1 cellular context compared by ENCODE assay signal in the genomic region with DNA sequence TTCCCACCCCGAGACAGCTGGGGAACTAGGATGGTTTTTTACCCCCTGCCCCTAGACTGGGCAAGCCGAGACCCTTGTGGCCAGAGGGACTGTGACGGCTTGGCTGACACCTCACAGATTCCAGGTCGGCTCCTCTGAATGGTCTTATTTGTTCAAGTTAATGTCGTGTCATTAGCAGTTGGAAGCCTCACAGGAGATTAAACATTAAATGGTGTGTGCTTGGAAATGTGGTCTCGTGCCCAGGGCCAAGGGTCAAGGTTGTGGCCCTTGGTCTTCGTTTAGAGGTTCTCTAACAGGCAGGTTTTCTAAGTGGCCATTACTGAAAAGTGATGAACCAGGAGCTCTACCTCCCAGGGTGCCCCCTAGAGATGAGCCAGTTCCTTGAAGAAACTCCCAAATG.
TF ChIP-seq lines count a peak whose summit lies in the region.

No MANE protein-coding gene starts in this region.

TF ChIP-seq in HepG2, 621 proteins besides CTCF, POLR2A, EP300 and RAD21 (continued from another document):
- TF ChIP-seq, protein P1, sequence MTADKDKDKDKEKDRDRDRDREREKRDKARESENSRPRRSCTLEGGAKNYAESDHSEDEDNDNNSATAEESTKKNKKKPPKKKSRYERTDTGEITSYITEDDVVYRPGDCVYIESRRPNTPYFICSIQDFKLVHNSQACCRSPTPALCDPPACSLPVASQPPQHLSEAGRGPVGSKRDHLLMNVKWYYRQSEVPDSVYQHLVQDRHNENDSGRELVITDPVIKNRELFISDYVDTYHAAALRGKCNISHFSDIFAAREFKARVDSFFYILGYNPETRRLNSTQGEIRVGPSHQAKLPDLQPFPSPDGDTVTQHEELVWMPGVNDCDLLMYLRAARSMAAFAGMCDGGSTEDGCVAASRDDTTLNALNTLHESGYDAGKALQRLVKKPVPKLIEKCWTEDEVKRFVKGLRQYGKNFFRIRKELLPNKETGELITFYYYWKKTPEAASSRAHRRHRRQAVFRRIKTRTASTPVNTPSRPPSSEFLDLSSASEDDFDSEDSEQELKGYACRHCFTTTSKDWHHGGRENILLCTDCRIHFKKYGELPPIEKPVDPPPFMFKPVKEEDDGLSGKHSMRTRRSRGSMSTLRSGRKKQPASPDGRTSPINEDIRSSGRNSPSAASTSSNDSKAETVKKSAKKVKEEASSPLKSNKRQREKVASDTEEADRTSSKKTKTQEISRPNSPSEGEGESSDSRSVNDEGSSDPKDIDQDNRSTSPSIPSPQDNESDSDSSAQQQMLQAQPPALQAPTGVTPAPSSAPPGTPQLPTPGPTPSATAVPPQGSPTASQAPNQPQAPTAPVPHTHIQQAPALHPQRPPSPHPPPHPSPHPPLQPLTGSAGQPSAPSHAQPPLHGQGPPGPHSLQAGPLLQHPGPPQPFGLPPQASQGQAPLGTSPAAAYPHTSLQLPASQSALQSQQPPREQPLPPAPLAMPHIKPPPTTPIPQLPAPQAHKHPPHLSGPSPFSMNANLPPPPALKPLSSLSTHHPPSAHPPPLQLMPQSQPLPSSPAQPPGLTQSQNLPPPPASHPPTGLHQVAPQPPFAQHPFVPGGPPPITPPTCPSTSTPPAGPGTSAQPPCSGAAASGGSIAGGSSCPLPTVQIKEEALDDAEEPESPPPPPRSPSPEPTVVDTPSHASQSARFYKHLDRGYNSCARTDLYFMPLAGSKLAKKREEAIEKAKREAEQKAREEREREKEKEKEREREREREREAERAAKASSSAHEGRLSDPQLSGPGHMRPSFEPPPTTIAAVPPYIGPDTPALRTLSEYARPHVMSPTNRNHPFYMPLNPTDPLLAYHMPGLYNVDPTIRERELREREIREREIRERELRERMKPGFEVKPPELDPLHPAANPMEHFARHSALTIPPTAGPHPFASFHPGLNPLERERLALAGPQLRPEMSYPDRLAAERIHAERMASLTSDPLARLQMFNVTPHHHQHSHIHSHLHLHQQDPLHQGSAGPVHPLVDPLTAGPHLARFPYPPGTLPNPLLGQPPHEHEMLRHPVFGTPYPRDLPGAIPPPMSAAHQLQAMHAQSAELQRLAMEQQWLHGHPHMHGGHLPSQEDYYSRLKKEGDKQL (CRISPR knock-in tag; IDR thresholded peaks at IDR 0.05; ENCODE audit: low read depth) = no peak
- TF ChIP-seq NCOA2 (CRISPR knock-in tag; IDR thresholded peaks at IDR 0.05) (0 out of 2 replicates have a peak, but pooled peaks have one; percentile 17), HOXA7 (CRISPR knock-in tag; IDR thresholded peaks at IDR 0.05) (no peak), SMAD3 (CRISPR knock-in tag; IDR thresholded peaks at IDR 0.05) (no peak), NR2F1 (CRISPR knock-in tag; IDR thresholded peaks at IDR 0.05) (peak; percentile 31 to 70; a peak in 1 of 4 replicates), ZNF790 (CRISPR knock-in tag; IDR thresholded peaks at IDR 0.05; ENCODE audit: borderline replicate concordance) (no peak), ZNF234 (CRISPR knock-in tag; conservative IDR thresholded peaks at IDR 0.05) (no peak), FOXP4 (CRISPR knock-in tag; IDR thresholded peaks at IDR 0.05) (0 out of 2 replicates have a peak, but pooled peaks have one; percentile 17), SMAD1 (CRISPR knock-in tag; IDR thresholded peaks at IDR 0.05; ENCODE audit: borderline replicate concordance, low read depth) (no peak), ZNF878 (CRISPR knock-in tag; IDR thresholded peaks at IDR 0.05) (no peak), ZFP82 (CRISPR knock-in tag; IDR thresholded peaks at IDR 0.05; ENCODE audit: borderline replicate concordance) (no peak), REST (IDR thresholded peaks at IDR 0.05; ENCODE audit: borderline replicate concordance in 1 of 2, low read depth in 1 of 2, low read length in 2 of 2) (no peak), PBX3 (CRISPR knock-in tag; IDR thresholded peaks at IDR 0.05; ENCODE audit: borderline replicate concordance) (no peak), AHR (CRISPR knock-in tag; IDR thresholded peaks at IDR 0.05) (no peak), ZMYM2 (CRISPR knock-in tag; IDR thresholded peaks at IDR 0.05) (no peak), NCOA5 (CRISPR knock-in tag; IDR thresholded peaks at IDR 0.05) (no peak), ZNF230 (CRISPR knock-in tag; IDR thresholded peaks at IDR 0.05) (no peak), RBM39 (IDR thresholded peaks at IDR 0.05; ENCODE audit: low read depth, low read length, poor library complexity, severe bottlenecking) (no peak), SIN3B (IDR thresholded peaks at IDR 0.05; ENCODE audit: low read length) (no peak), ZNF850 (CRISPR knock-in tag; conservative IDR thresholded peaks at IDR 0.05) (no peak), ESRRA (CRISPR knock-in tag; IDR thresholded peaks at IDR 0.05; ENCODE audit: low read depth) (no peak), REPIN1 (CRISPR knock-in tag; IDR thresholded peaks at IDR 0.05; ENCODE audit: borderline replicate concordance, low read depth) (peak; percentile 32; the same call in 1 of the 2 replicates), BRD4 (CRISPR knock-in tag; IDR thresholded peaks at IDR 0.05) (no peak), CEBPB (IDR thresholded peaks at IDR 0.05; ENCODE audit: borderline replicate concordance, low read depth, low read length) (no peak), XBP1 (CRISPR knock-in tag; IDR thresholded peaks at IDR 0.05) (no peak), BORCS8-MEF2B (CRISPR knock-in tag; IDR thresholded peaks at IDR 0.05) (no peak), NFE2L2 (IDR thresholded peaks at IDR 0.05; ENCODE audit: low read length) (no peak), ZNF33B (CRISPR knock-in tag; IDR thresholded peaks at IDR 0.05) (no peak), RARG (CRISPR knock-in tag; IDR thresholded peaks at IDR 0.05; ENCODE audit: low read depth) (no peak), MXD4 (CRISPR knock-in tag; IDR thresholded peaks at IDR 0.05) (no peak), ZNF326 (CRISPR knock-in tag; IDR thresholded peaks at IDR 0.05; ENCODE audit: borderline replicate concordance) (no peak), TOPORS (CRISPR knock-in tag; IDR thresholded peaks at IDR 0.05) (no peak)
- TF ChIP-seq, protein P2, sequence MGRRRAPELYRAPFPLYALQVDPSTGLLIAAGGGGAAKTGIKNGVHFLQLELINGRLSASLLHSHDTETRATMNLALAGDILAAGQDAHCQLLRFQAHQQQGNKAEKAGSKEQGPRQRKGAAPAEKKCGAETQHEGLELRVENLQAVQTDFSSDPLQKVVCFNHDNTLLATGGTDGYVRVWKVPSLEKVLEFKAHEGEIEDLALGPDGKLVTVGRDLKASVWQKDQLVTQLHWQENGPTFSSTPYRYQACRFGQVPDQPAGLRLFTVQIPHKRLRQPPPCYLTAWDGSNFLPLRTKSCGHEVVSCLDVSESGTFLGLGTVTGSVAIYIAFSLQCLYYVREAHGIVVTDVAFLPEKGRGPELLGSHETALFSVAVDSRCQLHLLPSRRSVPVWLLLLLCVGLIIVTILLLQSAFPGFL (CRISPR knock-in tag; IDR thresholded peaks at IDR 0.05) = no peak
- TF ChIP-seq, protein P3, sequence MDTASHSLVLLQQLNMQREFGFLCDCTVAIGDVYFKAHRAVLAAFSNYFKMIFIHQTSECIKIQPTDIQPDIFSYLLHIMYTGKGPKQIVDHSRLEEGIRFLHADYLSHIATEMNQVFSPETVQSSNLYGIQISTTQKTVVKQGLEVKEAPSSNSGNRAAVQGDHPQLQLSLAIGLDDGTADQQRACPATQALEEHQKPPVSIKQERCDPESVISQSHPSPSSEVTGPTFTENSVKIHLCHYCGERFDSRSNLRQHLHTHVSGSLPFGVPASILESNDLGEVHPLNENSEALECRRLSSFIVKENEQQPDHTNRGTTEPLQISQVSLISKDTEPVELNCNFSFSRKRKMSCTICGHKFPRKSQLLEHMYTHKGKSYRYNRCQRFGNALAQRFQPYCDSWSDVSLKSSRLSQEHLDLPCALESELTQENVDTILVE (CRISPR knock-in tag; IDR thresholded peaks at IDR 0.05) = no peak
- TF ChIP-seq, protein P4, sequence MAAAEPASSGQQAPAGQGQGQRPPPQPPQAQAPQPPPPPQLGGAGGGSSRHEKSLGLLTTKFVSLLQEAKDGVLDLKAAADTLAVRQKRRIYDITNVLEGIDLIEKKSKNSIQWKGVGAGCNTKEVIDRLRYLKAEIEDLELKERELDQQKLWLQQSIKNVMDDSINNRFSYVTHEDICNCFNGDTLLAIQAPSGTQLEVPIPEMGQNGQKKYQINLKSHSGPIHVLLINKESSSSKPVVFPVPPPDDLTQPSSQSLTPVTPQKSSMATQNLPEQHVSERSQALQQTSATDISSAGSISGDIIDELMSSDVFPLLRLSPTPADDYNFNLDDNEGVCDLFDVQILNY (CRISPR knock-in tag; conservative IDR thresholded peaks at IDR 0.05) = no peak
- TF ChIP-seq, protein P5, sequence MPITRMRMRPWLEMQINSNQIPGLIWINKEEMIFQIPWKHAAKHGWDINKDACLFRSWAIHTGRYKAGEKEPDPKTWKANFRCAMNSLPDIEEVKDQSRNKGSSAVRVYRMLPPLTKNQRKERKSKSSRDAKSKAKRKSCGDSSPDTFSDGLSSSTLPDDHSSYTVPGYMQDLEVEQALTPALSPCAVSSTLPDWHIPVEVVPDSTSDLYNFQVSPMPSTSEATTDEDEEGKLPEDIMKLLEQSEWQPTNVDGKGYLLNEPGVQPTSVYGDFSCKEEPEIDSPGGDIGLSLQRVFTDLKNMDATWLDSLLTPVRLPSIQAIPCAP (CRISPR knock-in tag; IDR thresholded peaks at IDR 0.05; ENCODE audit: low read depth) = no peak
